Comparison of ENCODE assay signal across 9 cellular contexts in genomic region chr10:688287-688620, GRCh38. TPM values are rescaled to one million over a fixed set of nuclear protein-coding genes. Genes with fewer than 3 reads are reported as not detected.
A peak's percentile ranks its signal among the peaks of the same experiment; 100 is the strongest.
DNase-seq lines count a peak whose midpoint lies in the region; ATAC-seq and TF ChIP-seq lines count a peak whose summit lies in the region.
"Had no signal": no experiment of that assay in that cellular context is flagged by ENCODE, and none has a peak within 500 bp of the region (broad histone marks: within the 10 kb centered on the region; RNA-seq: fewer than 3 reads in every experiment).

No MANE protein-coding gene starts in this region.

- H3K4me3 ChIP-seq in GM23338 (peak overlapping the region; percentile 86), iPS-15b (ENCODE audit: low read depth, low read length) (peak overlapping the region; percentile 65), gastrocnemius medialis (peak overlapping the region; percentile 63 to 91 (median 80))
- H3K4me3 ChIP-seq: GM12878 had no signal

- in situ Hi-C loops in gastrocnemius medialis (cut with MboI; ENCODE audit: low sequenced_read_pairs in 4 of 4), result loop anchor here in 3 of 4 donors (10.0 to 25.0 kb wide), 2 partner anchors 73 to 176 kb away; no protein-coding TSS in a partner anchor

- no peaks in the 10 kb centered on the region for H3K9me3 ChIP-seq in iPS-15b (ENCODE audit: control insufficient read depth, insufficient read depth, low read length)
- no peaks in the 10 kb centered on the region for H3K9me3 ChIP-seq in gastrocnemius medialis

- peak overlapping the region; percentile 94 for H3K4me2 ChIP-seq in GM23338

- H3K9me3 Mint-ChIP-seq in GM23338, result peaks cover 3% of the 10 kb centered on the region; the same call in 1 of the 3 replicates

- H3K36me3 ChIP-seq in GM23338 (ENCODE audit: insufficient read depth), result no peaks in the 10 kb centered on the region
- H3K36me3 ChIP-seq in iPS-15b (ENCODE audit: control insufficient read depth, insufficient read depth, low read length), result peaks cover 2% of the 10 kb centered on the region
- H3K36me3 ChIP-seq in gastrocnemius medialis, result no peaks in the 10 kb centered on the region

- peaks cover 27% of the 10 kb centered on the region for H3K27me3 Mint-ChIP-seq in GM23338 (ENCODE audit: insufficient read depth, low read depth, poor library complexity)

- peaks cover 2% of the 10 kb centered on the region; the same call in 1 of the 2 replicates for H3K4me1 ChIP-seq in GM23338 (ENCODE audit: insufficient read depth)
- H3K4me1 ChIP-seq in iPS-15b (ENCODE audit: control insufficient read depth, insufficient read depth, low read length), result peaks cover 7% of the 10 kb centered on the region
- peaks cover 14 to 30% of the 10 kb centered on the region in 2 donors for H3K4me1 ChIP-seq in gastrocnemius medialis

- peak overlapping the region; percentile 54 for H3K9ac ChIP-seq in iPS-15b (ENCODE audit: low read depth, low read length)

- H3K4me3 Mint-ChIP-seq in GM23338, result peak overlapping the region; percentile 80

- ATAC-seq in GM23338, result no peak
- no peak for ATAC-seq in gastrocnemius medialis
- ATAC-seq in HG03139 (IDR thresholded peaks at IDR 0.05; ENCODE audit: unreplicated experiment), result no peak
- ATAC-seq in HG02981 (IDR thresholded peaks at IDR 0.05; ENCODE audit: unreplicated experiment), result no peak
- ATAC-seq: GM12878 had no signal

- peaks cover 23% of the 10 kb centered on the region for H3K4me1 Mint-ChIP-seq in GM23338

- H3K36me3 Mint-ChIP-seq in GM23338 (ENCODE audit: low read depth), result no peaks in the 10 kb centered on the region; the same call in 1 of the 3 replicates

- no peak overlapping the region for H2AFZ ChIP-seq in GM23338

- intact Hi-C loops in gastrocnemius medialis (cut with DNase I; ENCODE audit: low total_unique reads) (loop anchor here (2.0 to 10.0 kb wide), 5 partner anchors 99 to 357 kb away; partner anchors contain the start of genes IDI1 and LARP4B), posterior cingulate gyrus (cut with DNase I) (loop anchor here (5.0 to 10.0 kb wide), 3 partner anchors 53 to 176 kb away; no protein-coding TSS in a partner anchor)

- H3K27ac Mint-ChIP-seq in GM23338, result no peak overlapping the region

- no peak for DNase-seq in GM23338 (ENCODE audit: low spot score)
- DNase-seq in gastrocnemius medialis, result no peak
- DNase-seq in NCI-H2227 treated with DMSO at 0.1 percent for 48 hours (lab: John Stamatoyannopoulos, UW), result no peak
- DNase-seq in posterior cingulate gyrus, result no peak

- H3K9me2 ChIP-seq in GM23338 (ENCODE audit: insufficient read depth), result no peaks in the 10 kb centered on the region

- no peak for TF ChIP-seq POLR2A in gastrocnemius medialis (IDR thresholded peaks at IDR 0.05)

- H3F3A ChIP-seq in GM23338 (replicated peaks; ENCODE audit: low read depth), result no peaks in the 10 kb centered on the region

- H3K27me3 ChIP-seq in GM23338 (ENCODE audit: insufficient read depth), result peaks cover 26% of the 10 kb centered on the region
- peaks cover 6% of the 10 kb centered on the region for H3K27me3 ChIP-seq in iPS-15b (ENCODE audit: control insufficient read depth, insufficient read depth, low read length)
- no peaks in the 10 kb centered on the region for H3K27me3 ChIP-seq in gastrocnemius medialis

- TF ChIP-seq CTCF in GM23338 (conservative IDR thresholded peaks at IDR 0.05; ENCODE audit: low read depth in 2 of 2) (no peak), gastrocnemius medialis (IDR thresholded peaks at IDR 0.05 in 4 of 5, conservative IDR thresholded peaks at IDR 0.05 in 1 of 5) (no peak)

- H3K79me2 ChIP-seq in GM23338 (replicated peaks; ENCODE audit: insufficient read depth), result peaks cover 34% of the 10 kb centered on the region

- H3K27ac ChIP-seq in GM23338 (ENCODE audit: low read depth) (no peak overlapping the region), angular gyrus (ENCODE audit: low read depth, low read length) (peak overlapping the region; percentile 78), gastrocnemius medialis (peak overlapping the region; percentile 80 to 88 (median 84))

- H4K20me1 ChIP-seq in GM23338 (replicated peaks; ENCODE audit: insufficient read depth), result no peaks in the 10 kb centered on the region; the same call in none of the 2 replicates

TF ChIP-seq in GM23338, 12 proteins besides CTCF, POLR2A, EP300 and RAD21 (continues in another document):
- no peak for TF ChIP-seq ETS1 (IDR thresholded peaks at IDR 0.05)
- TF ChIP-seq ZNF331 (CRISPR knock-in tag; IDR thresholded peaks at IDR 0.05; ENCODE audit: low read depth), result no peak
- TF ChIP-seq EZH2phosphoT487 (IDR thresholded peaks at IDR 0.05; ENCODE audit: unreplicated experiment), result no peak
- TF ChIP-seq NANOG (IDR thresholded peaks at IDR 0.05; ENCODE audit: borderline replicate concordance), result no peak
- TF ChIP-seq STAT1 (IDR thresholded peaks at IDR 0.05; ENCODE audit: unreplicated experiment), result no peak
- no peak for TF ChIP-seq ZNF462 (CRISPR knock-in tag; IDR thresholded peaks at IDR 0.05)

RNA-seq across cellular contexts. Expression of gene DIP2C, which starts 1.2 kb away (rescaled TPM):
- 7.5 and 7.7 TPM in 2 replicates for total RNA-seq in GM23338 (2014; rRNA removed; shearing (Covaris generic))
- polyA plus RNA-seq in GM23338 (2016; fragmentation: Nextera tagmentation; extraction: Ambion mirVana), result 5.0 and 5.1 TPM in 2 replicates
- 10 to 100 TPM; 19.1 to 60.0 (median 30.2) TPM for total RNA-seq in gastrocnemius medialis
